In the genomic region with DNA sequence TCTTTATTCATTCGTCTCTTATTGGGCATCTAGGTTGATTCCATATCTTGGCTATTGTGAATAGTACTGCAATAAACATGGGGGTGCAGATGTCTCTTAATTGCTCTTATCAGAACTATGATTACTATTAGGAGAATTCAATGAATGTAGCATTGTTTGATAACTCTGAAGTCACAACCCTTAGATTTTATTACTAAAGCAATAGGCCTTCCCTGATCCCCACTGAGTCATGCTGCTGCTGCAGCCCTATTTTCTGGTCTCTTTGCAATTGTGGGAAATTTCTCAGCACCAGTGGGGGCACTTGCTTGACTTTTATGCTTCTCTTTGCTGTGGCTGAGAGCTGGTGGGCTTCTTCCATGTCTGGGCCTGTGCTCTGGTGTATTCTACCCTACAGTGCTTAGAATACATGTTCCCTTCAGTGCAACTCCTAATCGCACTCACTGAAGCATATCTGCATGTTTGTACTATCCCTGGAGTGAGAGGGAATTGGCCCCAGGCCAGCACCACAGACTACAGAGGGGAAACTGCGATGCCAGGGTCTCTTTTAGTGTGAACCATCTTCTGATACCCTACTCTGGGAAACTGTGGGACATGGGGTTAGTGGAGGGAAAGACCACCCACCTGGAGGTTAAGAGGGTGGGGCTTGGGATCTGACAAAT, we compare ENCODE assay signal across 12 cellular contexts. TPM values are rescaled to one million over a fixed set of nuclear protein-coding genes. Genes with fewer than 3 reads are reported as not detected.
DNase-seq lines count a peak whose midpoint lies in the region; ATAC-seq and TF ChIP-seq lines count a peak whose summit lies in the region.
"Had no signal": no experiment of that assay in that cellular context is flagged by ENCODE, and none has a peak within 500 bp of the region (broad histone marks: within the 10 kb centered on the region; RNA-seq: fewer than 3 reads in every experiment).

No MANE protein-coding gene starts in this region.

- POLR2A ChIA-PET in AG04450 (lab: Yijun Ruan, JAX), result no interaction called here

- CTCF ChIA-PET in AG04450 (lab: Charles Lee), result no interaction called here

- H3K9me3 ChIP-seq in AG04450 (ENCODE audit: control insufficient read depth, insufficient read depth, low read length), result no peaks in the 10 kb centered on the region

- peaks cover 6% of the 10 kb centered on the region for H3K27me3 ChIP-seq in AG04450 (ENCODE audit: control insufficient read depth, insufficient read depth, low read length)

- TF ChIP-seq CTCF in AG04450 (IDR thresholded peaks at IDR 0.05; ENCODE audit: low read depth, low read length) (no peak), fibroblast of mammary gland (conservative IDR thresholded peaks at IDR 0.05; ENCODE audit: control insufficient read depth, insufficient read depth, low read depth, low read length) (no peak)

- intact Hi-C loops in posterior cingulate gyrus (cut with DNase I), result no loop called here

- DNase-seq in AG04450 (ENCODE audit: low read depth, low spot score) (no peak), EH (ENCODE audit: low read depth) (peak; percentile 15), NCI-H2171 treated with DMSO at 0.1 percent for 48 hours (lab: John Stamatoyannopoulos, UW) (peak; percentile 58), fibroblast of mammary gland (ENCODE audit: low read depth) (peak; percentile 26), posterior cingulate gyrus (no peak)
- DNase-seq: activated CD4-positive, alpha-beta T cell treated with anti-CD3 and anti-CD28 coated beads for 1 hour; activated T-cell treated with anti-CD3 and anti-CD28 coated beads, Interleukin-2, amount 50 U/mL, for 24 hours; CD8-positive, alpha-beta memory T cell; Kasumi-1 had no signal

- ATAC-seq in HG03460 (IDR thresholded peaks at IDR 0.05; ENCODE audit: unreplicated experiment), result no peak
- ATAC-seq in HG03457 (IDR thresholded peaks at IDR 0.05; ENCODE audit: unreplicated experiment), result no peak
- ATAC-seq in GM18909 (IDR thresholded peaks at IDR 0.05; ENCODE audit: poor library complexity, unreplicated experiment), result no peak

- peak overlapping the region; percentile 13 for H3K27ac ChIP-seq in AG04450 (ENCODE audit: low read depth, low read length)

- no peak overlapping the region for H3K4me3 ChIP-seq in AG04450 (ENCODE audit: low read depth, low read length)
- H3K4me3 ChIP-seq in fibroblast of mammary gland (ENCODE audit: control insufficient read depth, low read depth, low read length), result no peak overlapping the region

RNA-seq across cellular contexts. Expression of a gene that starts 52.2 kb away (rescaled TPM):
- 7.1 and 7.3 TPM in 2 replicates for polyA plus RNA-seq in AG04450 (2011; rRNA removed)
- polyA minus RNA-seq in AG04450 (2011; rRNA and poly(A)+ RNA removed), result 12.2 and 14.9 TPM in 2 replicates
- polyA plus RNA-seq: CD8-positive, alpha-beta memory T cell had no signal

Comparison
In these comparisons a context has a peak if more than half of its experiments do, and no peak if none do; other contexts are left out.
1. DNase-seq: peak in EH (single experiment), NCI-H2171 treated with DMSO at 0.1 percent for 48 hours (single experiment) and fibroblast of mammary gland (single experiment); none in AG04450 (single experiment) and posterior cingulate gyrus (0 of 10).